Comparison of ENCODE assay signal across 8 cellular contexts in genomic region chr2:9629222-9630000, GRCh38. TPM values are rescaled to one million over a fixed set of nuclear protein-coding genes. Genes with fewer than 3 reads are reported as not detected.
DNase-seq lines count a peak whose midpoint lies in the region; ATAC-seq and TF ChIP-seq lines count a peak whose summit lies in the region.

No MANE protein-coding gene starts in this region.

- peaks cover 17% of the 10 kb centered on the region for H3K27me3 Mint-ChIP-seq in activated naive CD8-positive, alpha-beta T cell treated with anti-CD3 and anti-CD28 coated beads, Interleukin-2, amount 10 ng/mL, durations not matched to agents 7 days and 5 days
- no peaks in the 10 kb centered on the region for H3K27me3 Mint-ChIP-seq in stimulated activated memory B cell treated with anti-CD40 and anti-IgM and Interleukin-4, amounts not matched to agents 10 μg/mL and 1 μg/mL and 100 μg/mL, for 72 hours

- POLR2A ChIA-PET in AG04449 (lab: Yijun Ruan, JAX) = interaction anchor here (0.7 to 3.2 kb wide), 11 partner anchors 9 to 123 kb away, joined by 3 to 28 read pairs (median 6); partner anchors contain the start of gene ADAM17
- POLR2A ChIA-PET in HEK293 (lab: Yijun Ruan, JAX) = interaction anchor here (0.6 to 2.7 kb wide), 13 partner anchors 9 to 207 kb away, joined by 3 to 58 read pairs (median 9); partner anchors contain the start of gene ADAM17
- POLR2A ChIA-PET in activated naive CD8-positive, alpha-beta T cell treated with anti-CD3 and anti-CD28 coated beads, Interleukin-2, amount 10 ng/mL, durations not matched to agents 7 days and 5 days (lab: Charles Lee) = interaction anchor here (0.6 to 2.8 kb wide), 13 partner anchors 11 to 495 kb away, joined by 3 to 38 read pairs (median 6); partner anchors contain the start of genes ADAM17, CPSF3, IAH1 and ITGB1BP1

- ATAC-seq in activated naive CD8-positive, alpha-beta T cell treated with anti-CD3 and anti-CD28 coated beads, Interleukin-2, amount 10 ng/mL, durations not matched to agents 7 days and 5 days (ENCODE audit: low read depth) = no peak
- ATAC-seq in stimulated activated memory B cell treated with anti-CD40 and anti-IgM and Interleukin-4, amounts not matched to agents 10 μg/mL and 1 μg/mL and 100 μg/mL, for 72 hours = no peak

- peak overlapping the region; percentile 91 for H3K27ac Mint-ChIP-seq in activated naive CD8-positive, alpha-beta T cell treated with anti-CD3 and anti-CD28 coated beads, Interleukin-2, amount 10 ng/mL, durations not matched to agents 7 days and 5 days
- peak overlapping the region; percentile 91 for H3K27ac Mint-ChIP-seq in stimulated activated memory B cell treated with anti-CD40 and anti-IgM and Interleukin-4, amounts not matched to agents 10 μg/mL and 1 μg/mL and 100 μg/mL, for 72 hours

- H3K27ac ChIP-seq in HEK293 (ENCODE audit: extremely low read depth, low read depth, low read length) (peak overlapping the region; percentile 95), iPS-18a (ENCODE audit: low read length) (peak overlapping the region; percentile 72)

- H3K4me1 ChIP-seq in HEK293 (ENCODE audit: control insufficient read depth, insufficient read depth, low read length) = 0 out of 2 replicates have a peak, but pooled peaks cover 4% of the 10 kb centered on the region
- H3K4me1 ChIP-seq in iPS-18a (ENCODE audit: control insufficient read depth, low read depth, low read length) = peaks cover 28% of the 10 kb centered on the region

- peak overlapping the region; percentile 96 for H3K4me3 Mint-ChIP-seq in activated naive CD8-positive, alpha-beta T cell treated with anti-CD3 and anti-CD28 coated beads, Interleukin-2, amount 10 ng/mL, durations not matched to agents 7 days and 5 days
- peak overlapping the region; percentile 97 for H3K4me3 Mint-ChIP-seq in stimulated activated memory B cell treated with anti-CD40 and anti-IgM and Interleukin-4, amounts not matched to agents 10 μg/mL and 1 μg/mL and 100 μg/mL, for 72 hours

- no peaks in the 10 kb centered on the region for H3K9me3 ChIP-seq in HEK293 (ENCODE audit: control insufficient read depth, insufficient read depth, low read depth, low read length)
- no peaks in the 10 kb centered on the region for H3K9me3 ChIP-seq in iPS-18a (ENCODE audit: control insufficient read depth, low read depth, low read length)

- TF ChIP-seq CTCF in AG04449 (IDR thresholded peaks at IDR 0.05; ENCODE audit: insufficient read depth, low read length, missing control alignments) (no peak), HEK293 (tag by site-specific recombination; IDR thresholded peaks at IDR 0.05) (no peak)

- H3K4me1 Mint-ChIP-seq in activated naive CD8-positive, alpha-beta T cell treated with anti-CD3 and anti-CD28 coated beads, Interleukin-2, amount 10 ng/mL, durations not matched to agents 7 days and 5 days = peaks cover 47% of the 10 kb centered on the region
- H3K4me1 Mint-ChIP-seq in stimulated activated memory B cell treated with anti-CD40 and anti-IgM and Interleukin-4, amounts not matched to agents 10 μg/mL and 1 μg/mL and 100 μg/mL, for 72 hours = peaks cover 66% of the 10 kb centered on the region

- H3K36me3 ChIP-seq in HEK293 (ENCODE audit: control insufficient read depth in 2 of 2, insufficient read depth in 1 of 2, low read length in 2 of 2) (peaks cover 5 to 51% of the 10 kb centered on the region in 2 experiments), iPS-18a (ENCODE audit: control insufficient read depth, low read depth, low read length) (peaks cover 30% of the 10 kb centered on the region)

- H3K9me3 Mint-ChIP-seq in activated naive CD8-positive, alpha-beta T cell treated with anti-CD3 and anti-CD28 coated beads, Interleukin-2, amount 10 ng/mL, durations not matched to agents 7 days and 5 days = no peaks in the 10 kb centered on the region
- H3K9me3 Mint-ChIP-seq in stimulated activated memory B cell treated with anti-CD40 and anti-IgM and Interleukin-4, amounts not matched to agents 10 μg/mL and 1 μg/mL and 100 μg/mL, for 72 hours = no peaks in the 10 kb centered on the region

- peaks cover 28% of the 10 kb centered on the region for H3K36me3 Mint-ChIP-seq in activated naive CD8-positive, alpha-beta T cell treated with anti-CD3 and anti-CD28 coated beads, Interleukin-2, amount 10 ng/mL, durations not matched to agents 7 days and 5 days
- peaks cover 34% of the 10 kb centered on the region for H3K36me3 Mint-ChIP-seq in stimulated activated memory B cell treated with anti-CD40 and anti-IgM and Interleukin-4, amounts not matched to agents 10 μg/mL and 1 μg/mL and 100 μg/mL, for 72 hours

- CTCF ChIA-PET in AG04449 (lab: Yijun Ruan, JAX) (interaction anchor here (1.0 to 2.7 kb wide), 7 partner anchors 10 to 296 kb away, joined by 3 to 15 read pairs (median 3); no protein-coding TSS in a partner anchor), HEK293 (lab: Yijun Ruan, JAX) (interaction anchor here (2.3 kb wide), 1 partner anchor 141 kb away, joined by 6 read pairs; no protein-coding TSS in a partner anchor)

- H3K4me3 ChIP-seq in AG04449 (ENCODE audit: low read depth, low read length) = peak overlapping the region; percentile 98
- H3K4me3 ChIP-seq in HEK293 (ENCODE audit: low read depth, low read length) = peak overlapping the region; percentile 72
- H3K4me3 ChIP-seq in iPS-18a (ENCODE audit: low read length) = peak overlapping the region; percentile 82

- H3K27me3 ChIP-seq in iPS-18a (ENCODE audit: control insufficient read depth, insufficient read depth, low read length) = peaks cover 16% of the 10 kb centered on the region

- DNase-seq in AG04449 (ENCODE audit: low read depth, low spot score) = no peak
- DNase-seq in activated naive CD8-positive, alpha-beta T cell treated with anti-CD3 and anti-CD28 coated beads, Interleukin-2, amount 10 ng/mL, durations not matched to agents 7 days and 5 days = no peak
- no peak for DNase-seq in stimulated activated CD4-positive, alpha-beta T cell treated with anti-CD3 and anti-CD28 coated beads, Interleukin-4, amount 100 ng/mL, for 24 hours
- DNase-seq in mucosa of gallbladder (ENCODE audit: low spot score) = no peak
- no peak for DNase-seq in retina

- H3K9ac ChIP-seq in iPS-18a (ENCODE audit: low read length) = peak overlapping the region; percentile 96

TF ChIP-seq in HEK293, 187 proteins besides CTCF, POLR2A, EP300 and RAD21 (continues in another document):
- TF ChIP-seq ZBTB11 (tag by site-specific recombination; conservative IDR thresholded peaks at IDR 0.05; ENCODE audit: low read depth) = no peak
- TF ChIP-seq SALL2 (tag by site-specific recombination; IDR thresholded peaks at IDR 0.05; ENCODE audit: borderline replicate concordance) = no peak
- no peak for TF ChIP-seq ZNF2 (tag by site-specific recombination; IDR thresholded peaks at IDR 0.05)
- TF ChIP-seq ZNF214 (tag by site-specific recombination; IDR thresholded peaks at IDR 0.05; ENCODE audit: borderline replicate concordance) = no peak
- no peak for TF ChIP-seq ZNF747 (tag by site-specific recombination; IDR thresholded peaks at IDR 0.05)
- TF ChIP-seq, protein P1, sequence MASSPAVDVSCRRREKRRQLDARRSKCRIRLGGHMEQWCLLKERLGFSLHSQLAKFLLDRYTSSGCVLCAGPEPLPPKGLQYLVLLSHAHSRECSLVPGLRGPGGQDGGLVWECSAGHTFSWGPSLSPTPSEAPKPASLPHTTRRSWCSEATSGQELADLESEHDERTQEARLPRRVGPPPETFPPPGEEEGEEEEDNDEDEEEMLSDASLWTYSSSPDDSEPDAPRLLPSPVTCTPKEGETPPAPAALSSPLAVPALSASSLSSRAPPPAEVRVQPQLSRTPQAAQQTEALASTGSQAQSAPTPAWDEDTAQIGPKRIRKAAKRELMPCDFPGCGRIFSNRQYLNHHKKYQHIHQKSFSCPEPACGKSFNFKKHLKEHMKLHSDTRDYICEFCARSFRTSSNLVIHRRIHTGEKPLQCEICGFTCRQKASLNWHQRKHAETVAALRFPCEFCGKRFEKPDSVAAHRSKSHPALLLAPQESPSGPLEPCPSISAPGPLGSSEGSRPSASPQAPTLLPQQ (tag by site-specific recombination; IDR thresholded peaks at IDR 0.05) = no peak
- no peak for TF ChIP-seq ZNF292 (tag by site-specific recombination; IDR thresholded peaks at IDR 0.05; ENCODE audit: borderline replicate concordance, low read depth)
- TF ChIP-seq ZNF549 (tag by site-specific recombination; IDR thresholded peaks at IDR 0.05) = no peak

RNA-seq across cellular contexts. Expression of gene YWHAQ, which starts 1.4 kb away (rescaled TPM):
- total RNA-seq in activated naive CD8-positive, alpha-beta T cell treated with anti-CD3 and anti-CD28 coated beads, Interleukin-2, amount 10 ng/mL, durations not matched to agents 7 days and 5 days = 100 to 1,000 TPM; 191 to 216 TPM
- 250 TPM for total RNA-seq in mucosa of gallbladder
